Comparison of ENCODE assay signal across 1 cellular context in the genomic region with DNA sequence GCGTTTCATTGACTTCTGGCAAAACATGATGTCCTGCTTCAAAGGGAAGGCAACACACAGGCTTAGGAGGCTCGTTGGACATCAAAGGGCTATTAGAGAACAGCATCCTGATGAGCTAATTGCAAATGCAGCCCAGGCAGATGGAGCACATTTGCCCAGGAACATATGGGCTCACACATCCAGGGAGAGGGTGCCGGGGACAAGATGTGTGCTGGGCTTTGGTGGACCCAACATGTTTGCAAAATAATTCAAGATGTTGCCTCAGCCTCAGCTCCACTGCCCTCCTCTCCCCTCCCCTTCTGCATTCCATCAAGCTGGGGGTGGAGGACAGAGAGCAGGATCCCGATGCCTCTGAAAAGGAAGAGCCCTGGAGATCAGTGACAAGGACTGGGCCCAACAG.
TF ChIP-seq lines count a peak whose summit lies in the region.

No MANE protein-coding gene starts in this region.

TF ChIP-seq in H1, 55 proteins besides CTCF, POLR2A, EP300 and RAD21:
- no peak for TF ChIP-seq TAF1 (IDR thresholded peaks at IDR 0.05; ENCODE audit: low read depth, low read length)
- no peak for TF ChIP-seq NANOG (IDR thresholded peaks at IDR 0.05; ENCODE audit: insufficient read depth, low read depth, low read length, poor library complexity, severe bottlenecking)
- TF ChIP-seq KDM1A (IDR thresholded peaks at IDR 0.05; ENCODE audit: borderline replicate concordance, low read length): no peak
- no peak for TF ChIP-seq KDM4A (IDR thresholded peaks at IDR 0.05; ENCODE audit: low read depth, low read length, severe bottlenecking)
- no peak for TF ChIP-seq JUN (IDR thresholded peaks at IDR 0.05; ENCODE audit: low read depth, low read length)
- TF ChIP-seq RBBP5 (IDR thresholded peaks at IDR 0.05; ENCODE audit: borderline replicate concordance, low read depth, low read length): no peak
- TF ChIP-seq BACH1 (IDR thresholded peaks at IDR 0.05; ENCODE audit: low read length): no peak
- TF ChIP-seq GTF2F1 (IDR thresholded peaks at IDR 0.05; ENCODE audit: borderline replicate concordance, low read depth, low read length): no peak
